1 cellular context compared by ENCODE assay signal in the genomic region with DNA sequence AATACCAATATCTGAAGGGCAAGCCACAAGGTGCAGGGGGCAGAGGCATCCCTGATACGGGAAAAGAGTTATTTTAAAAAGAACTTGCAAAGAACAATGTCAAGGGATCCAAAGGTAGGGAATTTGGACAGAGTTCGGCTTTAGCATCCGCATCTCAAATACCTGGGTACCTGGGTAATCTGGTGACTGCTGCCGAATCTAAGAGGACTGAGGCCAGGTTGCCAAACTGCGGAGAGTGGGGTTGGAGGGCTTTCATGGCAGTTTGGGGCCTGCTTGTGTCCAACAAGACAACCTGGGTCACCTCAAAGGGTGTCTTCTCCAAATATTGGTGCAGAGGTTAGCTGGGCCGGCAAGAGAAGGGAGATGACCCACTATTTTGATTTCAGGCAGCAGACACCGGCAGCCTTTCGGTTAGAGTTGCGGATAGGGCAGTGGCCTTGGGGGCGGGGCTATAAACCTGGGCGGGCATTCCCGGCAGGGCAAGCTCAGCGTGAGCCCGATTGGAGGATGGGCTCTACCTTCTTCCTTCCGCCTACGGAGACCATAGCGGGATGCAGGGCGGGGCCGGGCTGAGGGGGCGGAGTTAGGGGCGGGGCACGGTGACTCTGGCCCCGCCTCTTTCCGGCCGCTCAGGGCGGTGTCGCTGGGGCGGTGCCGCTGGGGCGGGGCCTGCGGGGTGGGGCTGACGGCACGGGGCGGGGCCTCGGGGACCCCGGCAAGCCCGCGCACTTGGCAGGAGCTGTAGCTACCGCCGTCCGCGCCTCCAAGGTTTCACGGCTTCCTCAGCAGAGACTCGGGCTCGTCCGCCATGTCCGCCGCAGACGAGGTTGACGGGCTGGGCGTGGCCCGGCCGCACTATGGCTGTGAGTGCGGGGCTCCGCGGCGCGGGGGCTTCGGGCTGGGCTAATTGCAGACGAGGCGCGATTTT.
TF ChIP-seq lines count a peak whose summit lies in the region.

IQGAP1 (plus strand) TSS at position 709 of the 928 bp plus-strand sequence; CDS start at position 809, 100 bp downstream.

TF ChIP-seq in HepG2, 621 proteins besides CTCF, POLR2A, EP300 and RAD21 (continues in another document):
- TF ChIP-seq ZNF703 (CRISPR knock-in tag; IDR thresholded peaks at IDR 0.05; ENCODE audit: borderline replicate concordance): no peak
- no peak for TF ChIP-seq SMAD1 (CRISPR knock-in tag; IDR thresholded peaks at IDR 0.05; ENCODE audit: borderline replicate concordance, low read depth)
- TF ChIP-seq ADNP (CRISPR knock-in tag; IDR thresholded peaks at IDR 0.05): no peak
- TF ChIP-seq ZBTB42 (CRISPR knock-in tag; IDR thresholded peaks at IDR 0.05): no peak
- peak; percentile 66; the same call in 1 of the 2 replicates for TF ChIP-seq HNF1B (CRISPR knock-in tag; IDR thresholded peaks at IDR 0.05)
- TF ChIP-seq, protein P1, sequence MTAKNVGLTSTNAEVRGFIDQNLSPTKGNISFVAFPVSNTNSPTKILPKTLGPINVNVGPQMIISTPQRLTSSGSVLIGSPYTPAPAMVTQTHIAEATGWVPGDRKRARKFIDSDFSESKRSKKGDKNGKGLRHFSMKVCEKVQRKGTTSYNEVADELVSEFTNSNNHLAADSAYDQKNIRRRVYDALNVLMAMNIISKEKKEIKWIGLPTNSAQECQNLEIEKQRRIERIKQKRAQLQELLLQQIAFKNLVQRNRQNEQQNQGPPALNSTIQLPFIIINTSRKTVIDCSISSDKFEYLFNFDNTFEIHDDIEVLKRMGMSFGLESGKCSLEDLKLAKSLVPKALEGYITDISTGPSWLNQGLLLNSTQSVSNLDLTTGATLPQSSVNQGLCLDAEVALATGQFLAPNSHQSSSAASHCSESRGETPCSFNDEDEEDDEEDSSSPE (CRISPR knock-in tag; IDR thresholded peaks at IDR 0.05): no peak; the same call in 1 of the 2 replicates
- TF ChIP-seq, protein P2, sequence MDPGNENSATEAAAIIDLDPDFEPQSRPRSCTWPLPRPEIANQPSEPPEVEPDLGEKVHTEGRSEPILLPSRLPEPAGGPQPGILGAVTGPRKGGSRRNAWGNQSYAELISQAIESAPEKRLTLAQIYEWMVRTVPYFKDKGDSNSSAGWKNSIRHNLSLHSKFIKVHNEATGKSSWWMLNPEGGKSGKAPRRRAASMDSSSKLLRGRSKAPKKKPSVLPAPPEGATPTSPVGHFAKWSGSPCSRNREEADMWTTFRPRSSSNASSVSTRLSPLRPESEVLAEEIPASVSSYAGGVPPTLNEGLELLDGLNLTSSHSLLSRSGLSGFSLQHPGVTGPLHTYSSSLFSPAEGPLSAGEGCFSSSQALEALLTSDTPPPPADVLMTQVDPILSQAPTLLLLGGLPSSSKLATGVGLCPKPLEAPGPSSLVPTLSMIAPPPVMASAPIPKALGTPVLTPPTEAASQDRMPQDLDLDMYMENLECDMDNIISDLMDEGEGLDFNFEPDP (CRISPR knock-in tag; conservative IDR thresholded peaks at IDR 0.05): no peak
- no peak for TF ChIP-seq ETS1 (CRISPR knock-in tag; IDR thresholded peaks at IDR 0.05)
- no peak for TF ChIP-seq ZMAT3 (CRISPR knock-in tag; conservative IDR thresholded peaks at IDR 0.05)
- TF ChIP-seq POLR2G (IDR thresholded peaks at IDR 0.05; ENCODE audit: low read depth, low read length): peak; percentile 71
- no peak for TF ChIP-seq ZNF709 (CRISPR knock-in tag; IDR thresholded peaks at IDR 0.05)
- TF ChIP-seq XRCC5 (optimal IDR thresholded peaks at IDR 0.05; ENCODE audit: low read length): no peak
- TF ChIP-seq GFI1 (CRISPR knock-in tag; IDR thresholded peaks at IDR 0.05; ENCODE audit: borderline replicate concordance): no peak
- no peak for TF ChIP-seq ZNF616 (CRISPR knock-in tag; IDR thresholded peaks at IDR 0.05; ENCODE audit: low read depth)
- TF ChIP-seq, protein P3, sequence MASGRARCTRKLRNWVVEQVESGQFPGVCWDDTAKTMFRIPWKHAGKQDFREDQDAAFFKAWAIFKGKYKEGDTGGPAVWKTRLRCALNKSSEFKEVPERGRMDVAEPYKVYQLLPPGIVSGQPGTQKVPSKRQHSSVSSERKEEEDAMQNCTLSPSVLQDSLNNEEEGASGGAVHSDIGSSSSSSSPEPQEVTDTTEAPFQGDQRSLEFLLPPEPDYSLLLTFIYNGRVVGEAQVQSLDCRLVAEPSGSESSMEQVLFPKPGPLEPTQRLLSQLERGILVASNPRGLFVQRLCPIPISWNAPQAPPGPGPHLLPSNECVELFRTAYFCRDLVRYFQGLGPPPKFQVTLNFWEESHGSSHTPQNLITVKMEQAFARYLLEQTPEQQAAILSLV (CRISPR knock-in tag; IDR thresholded peaks at IDR 0.05; ENCODE audit: borderline replicate concordance): no peak
- TF ChIP-seq ETV5 (CRISPR knock-in tag; IDR thresholded peaks at IDR 0.05; ENCODE audit: borderline replicate concordance): no peak
- TF ChIP-seq FOSL1 (CRISPR knock-in tag; IDR thresholded peaks at IDR 0.05; ENCODE audit: borderline replicate concordance): no peak
- TF ChIP-seq, protein P4, sequence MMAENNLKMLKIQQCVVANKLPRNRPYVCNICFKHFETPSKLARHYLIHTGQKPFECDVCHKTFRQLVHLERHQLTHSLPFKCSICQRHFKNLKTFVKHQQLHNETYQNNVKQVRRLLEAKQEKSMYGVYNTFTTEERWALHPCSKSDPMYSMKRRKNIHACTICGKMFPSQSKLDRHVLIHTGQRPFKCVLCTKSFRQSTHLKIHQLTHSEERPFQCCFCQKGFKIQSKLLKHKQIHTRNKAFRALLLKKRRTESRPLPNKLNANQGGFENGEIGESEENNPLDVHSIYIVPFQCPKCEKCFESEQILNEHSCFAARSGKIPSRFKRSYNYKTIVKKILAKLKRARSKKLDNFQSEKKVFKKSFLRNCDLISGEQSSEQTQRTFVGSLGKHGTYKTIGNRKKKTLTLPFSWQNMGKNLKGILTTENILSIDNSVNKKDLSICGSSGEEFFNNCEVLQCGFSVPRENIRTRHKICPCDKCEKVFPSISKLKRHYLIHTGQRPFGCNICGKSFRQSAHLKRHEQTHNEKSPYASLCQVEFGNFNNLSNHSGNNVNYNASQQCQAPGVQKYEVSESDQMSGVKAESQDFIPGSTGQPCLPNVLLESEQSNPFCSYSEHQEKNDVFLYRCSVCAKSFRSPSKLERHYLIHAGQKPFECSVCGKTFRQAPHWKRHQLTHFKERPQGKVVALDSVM (CRISPR knock-in tag; IDR thresholded peaks at IDR 0.05): no peak
- no peak for TF ChIP-seq JUN (CRISPR knock-in tag; IDR thresholded peaks at IDR 0.05)
- no peak for TF ChIP-seq ZMYM3 (CRISPR knock-in tag; IDR thresholded peaks at IDR 0.05)
- TF ChIP-seq YEATS2 (CRISPR knock-in tag; IDR thresholded peaks at IDR 0.05; ENCODE audit: borderline replicate concordance): peak; percentile 28; the same call in 1 of the 2 replicates
- no peak for TF ChIP-seq MLLT10 (CRISPR knock-in tag; IDR thresholded peaks at IDR 0.05)
- no peak for TF ChIP-seq E2F1 (CRISPR knock-in tag; IDR thresholded peaks at IDR 0.05)
- TF ChIP-seq TCF12 (IDR thresholded peaks at IDR 0.05): no peak
- TF ChIP-seq TCF12 (CRISPR knock-in tag; IDR thresholded peaks at IDR 0.05): no peak
- no peak for TF ChIP-seq NFIC (IDR thresholded peaks at IDR 0.05; ENCODE audit: low read length)
- TF ChIP-seq MED13 (CRISPR knock-in tag; IDR thresholded peaks at IDR 0.05): no peak
- no peak for TF ChIP-seq TMF1 (CRISPR knock-in tag; IDR thresholded peaks at IDR 0.05; ENCODE audit: low read depth)
- no peak for TF ChIP-seq ZNF530 (CRISPR knock-in tag; IDR thresholded peaks at IDR 0.05; ENCODE audit: low read depth)
- TF ChIP-seq ZC3H13 (CRISPR knock-in tag; IDR thresholded peaks at IDR 0.05): no peak
- TF ChIP-seq PAX8 (CRISPR knock-in tag; IDR thresholded peaks at IDR 0.05; ENCODE audit: borderline replicate concordance): no peak
- no peak for TF ChIP-seq RFXANK (CRISPR knock-in tag; IDR thresholded peaks at IDR 0.05)
- TF ChIP-seq HDAC2 (CRISPR knock-in tag; IDR thresholded peaks at IDR 0.05): no peak
- no peak for TF ChIP-seq ZSCAN25 (CRISPR knock-in tag; IDR thresholded peaks at IDR 0.05)
- no peak for TF ChIP-seq ZNF562 (CRISPR knock-in tag; IDR thresholded peaks at IDR 0.05; ENCODE audit: borderline replicate concordance)
- TF ChIP-seq, protein P5, sequence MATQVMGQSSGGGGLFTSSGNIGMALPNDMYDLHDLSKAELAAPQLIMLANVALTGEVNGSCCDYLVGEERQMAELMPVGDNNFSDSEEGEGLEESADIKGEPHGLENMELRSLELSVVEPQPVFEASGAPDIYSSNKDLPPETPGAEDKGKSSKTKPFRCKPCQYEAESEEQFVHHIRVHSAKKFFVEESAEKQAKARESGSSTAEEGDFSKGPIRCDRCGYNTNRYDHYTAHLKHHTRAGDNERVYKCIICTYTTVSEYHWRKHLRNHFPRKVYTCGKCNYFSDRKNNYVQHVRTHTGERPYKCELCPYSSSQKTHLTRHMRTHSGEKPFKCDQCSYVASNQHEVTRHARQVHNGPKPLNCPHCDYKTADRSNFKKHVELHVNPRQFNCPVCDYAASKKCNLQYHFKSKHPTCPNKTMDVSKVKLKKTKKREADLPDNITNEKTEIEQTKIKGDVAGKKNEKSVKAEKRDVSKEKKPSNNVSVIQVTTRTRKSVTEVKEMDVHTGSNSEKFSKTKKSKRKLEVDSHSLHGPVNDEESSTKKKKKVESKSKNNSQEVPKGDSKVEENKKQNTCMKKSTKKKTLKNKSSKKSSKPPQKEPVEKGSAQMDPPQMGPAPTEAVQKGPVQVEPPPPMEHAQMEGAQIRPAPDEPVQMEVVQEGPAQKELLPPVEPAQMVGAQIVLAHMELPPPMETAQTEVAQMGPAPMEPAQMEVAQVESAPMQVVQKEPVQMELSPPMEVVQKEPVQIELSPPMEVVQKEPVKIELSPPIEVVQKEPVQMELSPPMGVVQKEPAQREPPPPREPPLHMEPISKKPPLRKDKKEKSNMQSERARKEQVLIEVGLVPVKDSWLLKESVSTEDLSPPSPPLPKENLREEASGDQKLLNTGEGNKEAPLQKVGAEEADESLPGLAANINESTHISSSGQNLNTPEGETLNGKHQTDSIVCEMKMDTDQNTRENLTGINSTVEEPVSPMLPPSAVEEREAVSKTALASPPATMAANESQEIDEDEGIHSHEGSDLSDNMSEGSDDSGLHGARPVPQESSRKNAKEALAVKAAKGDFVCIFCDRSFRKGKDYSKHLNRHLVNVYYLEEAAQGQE (IDR thresholded peaks at IDR 0.05; ENCODE audit: borderline replicate concordance in 1 of 2, low read depth in 1 of 2, low read length in 2 of 2): no peak
- TF ChIP-seq ZFAT (CRISPR knock-in tag; conservative IDR thresholded peaks at IDR 0.05): no peak
- no peak for TF ChIP-seq PRDM10 (CRISPR knock-in tag; IDR thresholded peaks at IDR 0.05; ENCODE audit: low read depth)
- TF ChIP-seq ZNF670 (CRISPR knock-in tag; IDR thresholded peaks at IDR 0.05; ENCODE audit: borderline replicate concordance): no peak
- TF ChIP-seq ZNF44 (CRISPR knock-in tag; IDR thresholded peaks at IDR 0.05): no peak
- TF ChIP-seq MTA3 (CRISPR knock-in tag; IDR thresholded peaks at IDR 0.05): no peak
- TF ChIP-seq ZFP36 (IDR thresholded peaks at IDR 0.05; ENCODE audit: borderline replicate concordance, low read depth, low read length, partially characterized antibody): no peak
- no peak for TF ChIP-seq GPN1 (CRISPR knock-in tag; IDR thresholded peaks at IDR 0.05; ENCODE audit: borderline replicate concordance)
- TF ChIP-seq ZNF75D (CRISPR knock-in tag; IDR thresholded peaks at IDR 0.05; ENCODE audit: borderline replicate concordance): no peak
- no peak for TF ChIP-seq ZKSCAN8 (CRISPR knock-in tag; IDR thresholded peaks at IDR 0.05; ENCODE audit: borderline replicate concordance)
